In genomic region chr15:34603095-34603494, GRCh38 we compare ENCODE assay signal across 15 cellular contexts. TPM values are rescaled to one million over a fixed set of nuclear protein-coding genes. Genes with fewer than 3 reads are reported as not detected.
DNase-seq lines count a peak whose midpoint lies in the region; TF ChIP-seq lines count a peak whose summit lies in the region.
"Had no signal": no experiment of that assay in that cellular context is flagged by ENCODE, and none has a peak within 500 bp of the region (broad histone marks: within the 10 kb centered on the region; RNA-seq: fewer than 3 reads in every experiment).

No MANE protein-coding gene starts in this region.

- in situ Hi-C loops in SK-MEL-5 (cut with HindIII; ENCODE audit: low pct_unique_long_range_greater_than_20kb, low sequenced_read_pairs) = no loop called here

- no peak overlapping the region for H3K9ac ChIP-seq in H9 (ENCODE audit: extremely low read depth, insufficient read length, low read length)
- 0 out of 2 replicates have a peak overlapping the region, but pooled peaks have one; percentile 14 for H3K9ac ChIP-seq in KMS-11

- no peak overlapping the region for H2BK5ac ChIP-seq in H9 (ENCODE audit: insufficient read length, low read length)

- H3K27me3 Mint-ChIP-seq in H9 (ENCODE audit: low read depth) = peaks cover 2% of the 10 kb centered on the region; the same call in 1 of the 2 replicates
- peaks cover 48% of the 10 kb centered on the region for H3K27me3 Mint-ChIP-seq in activated T-helper 1 cell treated with anti-CD3 and anti-CD28 coated beads, Interleukin-12 subunit alpha, Interleukin-12 subunit beta, Interleukin-2, Interleukin-4 antibody, amounts not matched to agents 30 ng/mL and 10 ng/mL and 1 ng/mL, durations not matched to agents 14 hours and 24 hours and 36 hours (ENCODE audit: insufficient read depth)

- no peak for TF ChIP-seq CTCF in H9 (conservative IDR thresholded peaks at IDR 0.05)
- TF ChIP-seq CTCF in KMS-11 (conservative IDR thresholded peaks at IDR 0.05; ENCODE audit: low read depth, low read length) = no peak
- no peak for TF ChIP-seq CTCF in fibroblast of mammary gland (conservative IDR thresholded peaks at IDR 0.05; ENCODE audit: control insufficient read depth, insufficient read depth, low read depth, low read length)

- H3K36me3 ChIP-seq in KMS-11 (ENCODE audit: insufficient read depth) = no peaks in the 10 kb centered on the region

- intact Hi-C loops in activated T-helper 1 cell treated with anti-CD3 and anti-CD28 coated beads, Interleukin-12 subunit alpha, Interleukin-12 subunit beta, Interleukin-2, Interleukin-4 antibody, amounts not matched to agents 30 ng/mL and 10 ng/mL and 1 ng/mL, durations not matched to agents 14 hours and 24 hours and 36 hours (cut with micrococcal nuclease) = no loop called here

- no peaks in the 10 kb centered on the region for H3K79me1 ChIP-seq in H9 (ENCODE audit: insufficient read depth, low read depth, low read length, poor library complexity, severe bottlenecking)

- no peak overlapping the region for H3K18ac ChIP-seq in H9 (ENCODE audit: insufficient read length, low read depth, low read length)

- peak overlapping the region; percentile 70 for H4K5ac ChIP-seq in H9 (ENCODE audit: insufficient read length, low read depth, low read length)

- H4K8ac ChIP-seq in H9 (replicated peaks; ENCODE audit: insufficient read length, low read depth, low read length) = no peak overlapping the region

- DNase-seq in H9 (no peak), SK-MEL-5 (ENCODE audit: low read depth, low spot score) (peak; percentile 85), fibroblast of mammary gland (ENCODE audit: low read depth) (peak; percentile 15), NCI-H526 treated with DMSO at 0.1 percent for 48 hours (lab: John Stamatoyannopoulos, UW) (no peak), NCI-H2029 (lab: John Stamatoyannopoulos, UW) (no peak)
- DNase-seq in activated T-helper 1 cell treated with anti-CD3 and anti-CD28 coated beads, Interleukin-12 subunit alpha, Interleukin-12 subunit beta, Interleukin-2, Interleukin-4 antibody, amounts not matched to agents 30 ng/mL and 10 ng/mL and 1 ng/mL, durations not matched to agents 14 hours and 24 hours and 36 hours (ENCODE audit: low spot score) = no peak
- DNase-seq: C1 segment of cervical spinal cord; Calu3; CD4-positive, alpha-beta T cell; DMS 273 treated with DMSO at 0.1 percent for 48 hours; DMS79 treated with DMSO at 0.1 percent for 48 hours; EL had no signal

- H3K4ac ChIP-seq in H9 (ENCODE audit: low read depth, low read length) = no peak overlapping the region

- no CpG with 5 or more reads among the region's 8 CpGs for WGBS in H9 (ENCODE audit: extremely low coverage, insufficient read length, low lambda C conversion rate)

- H3K36me3 Mint-ChIP-seq in H9 (ENCODE audit: insufficient read depth in 1 of 3, low read depth in 3 of 3) = no peaks in the 10 kb centered on the region
- no peaks in the 10 kb centered on the region for H3K36me3 Mint-ChIP-seq in activated T-helper 1 cell treated with anti-CD3 and anti-CD28 coated beads, Interleukin-12 subunit alpha, Interleukin-12 subunit beta, Interleukin-2, Interleukin-4 antibody, amounts not matched to agents 30 ng/mL and 10 ng/mL and 1 ng/mL, durations not matched to agents 14 hours and 24 hours and 36 hours (ENCODE audit: low read depth)

- H3K56ac ChIP-seq in H9 (ENCODE audit: insufficient read length, low read depth, low read length) = no peak overlapping the region

- H3T11ph ChIP-seq in H9 (ENCODE audit: low read length) = no peak overlapping the region

- H3K27me3 ChIP-seq in H9 (ENCODE audit: insufficient read depth, low read length) (no peaks in the 10 kb centered on the region), KMS-11 (ENCODE audit: insufficient read depth, low read depth) (no peaks in the 10 kb centered on the region)

- H3K4me2 ChIP-seq in H9 (ENCODE audit: insufficient read depth, insufficient read length, low read length) (no peak overlapping the region), KMS-11 (peak overlapping the region; percentile 17)

- H3K14ac ChIP-seq in H9 (ENCODE audit: insufficient read depth, low read length) = no peak overlapping the region

- H2BK20ac ChIP-seq in H9 (ENCODE audit: low read depth, low read length, poor library complexity, severe bottlenecking) = no peak overlapping the region

- no peak overlapping the region for H3K23ac ChIP-seq in H9 (ENCODE audit: insufficient read length, low read depth, low read length)

- no peaks in the 10 kb centered on the region for H3K79me2 ChIP-seq in H9 (ENCODE audit: insufficient read depth, low read length)
- H3K79me2 ChIP-seq in KMS-11 (ENCODE audit: insufficient read depth, low read depth) = no peaks in the 10 kb centered on the region

- no peak overlapping the region for H3K27ac Mint-ChIP-seq in H9
- H3K27ac Mint-ChIP-seq in activated T-helper 1 cell treated with anti-CD3 and anti-CD28 coated beads, Interleukin-12 subunit alpha, Interleukin-12 subunit beta, Interleukin-2, Interleukin-4 antibody, amounts not matched to agents 30 ng/mL and 10 ng/mL and 1 ng/mL, durations not matched to agents 14 hours and 24 hours and 36 hours = no peak overlapping the region
- H3K27ac Mint-ChIP-seq: B cell; CD4-positive, alpha-beta T cell had no signal

- H4K20me1 ChIP-seq in H9 (ENCODE audit: control insufficient read depth, insufficient read depth, insufficient read length) = no peaks in the 10 kb centered on the region
- no peaks in the 10 kb centered on the region for H4K20me1 ChIP-seq in KMS-11 (ENCODE audit: insufficient read depth)

- H2AK5ac ChIP-seq in H9 (ENCODE audit: insufficient read length, low read length) = no peak overlapping the region

- no peak overlapping the region for H3K4me3 Mint-ChIP-seq in H9
- H3K4me3 Mint-ChIP-seq in activated T-helper 1 cell treated with anti-CD3 and anti-CD28 coated beads, Interleukin-12 subunit alpha, Interleukin-12 subunit beta, Interleukin-2, Interleukin-4 antibody, amounts not matched to agents 30 ng/mL and 10 ng/mL and 1 ng/mL, durations not matched to agents 14 hours and 24 hours and 36 hours = no peak overlapping the region
- H3K4me3 Mint-ChIP-seq: B cell; CD4-positive, alpha-beta T cell had no signal

- no peaks in the 10 kb centered on the region for H3K9me3 ChIP-seq in H9 (ENCODE audit: control insufficient read depth, low read depth, low read length)

- no peak overlapping the region for H3K27ac ChIP-seq in H9 (ENCODE audit: insufficient read length, low read depth, low read length)
- peak overlapping the region; percentile 42 for H3K27ac ChIP-seq in KMS-11
- H3K27ac ChIP-seq: HL-60 had no signal

- no peak overlapping the region for H2BK15ac ChIP-seq in H9 (ENCODE audit: low read depth, low read length)

- H3K4me1 Mint-ChIP-seq in H9 = no peaks in the 10 kb centered on the region
- no peaks in the 10 kb centered on the region for H3K4me1 Mint-ChIP-seq in activated T-helper 1 cell treated with anti-CD3 and anti-CD28 coated beads, Interleukin-12 subunit alpha, Interleukin-12 subunit beta, Interleukin-2, Interleukin-4 antibody, amounts not matched to agents 30 ng/mL and 10 ng/mL and 1 ng/mL, durations not matched to agents 14 hours and 24 hours and 36 hours (ENCODE audit: low read depth)
- H3K4me1 Mint-ChIP-seq: B cell had no signal

- no peak overlapping the region for H2BK120ac ChIP-seq in H9 (ENCODE audit: low read depth, low read length, poor library complexity, severe bottlenecking)

- no peak overlapping the region for H2AFZ ChIP-seq in H9 (ENCODE audit: low read length)
- H2AFZ ChIP-seq in KMS-11 (ENCODE audit: low read depth) = no peak overlapping the region

- H3K4me3 ChIP-seq in KMS-11 (IDR thresholded peaks at IDR 0.05; ENCODE audit: insufficient read depth, low read depth, low read length) = no peak overlapping the region
- H3K4me3 ChIP-seq in fibroblast of mammary gland (ENCODE audit: control insufficient read depth, low read depth, low read length) = no peak overlapping the region

- no peaks in the 10 kb centered on the region for H3K4me1 ChIP-seq in H9 (ENCODE audit: insufficient read depth, low read length)
- H3K4me1 ChIP-seq in KMS-11 (ENCODE audit: low read depth, poor library complexity, severe bottlenecking) = peaks cover 25% of the 10 kb centered on the region

- H2BK12ac ChIP-seq in H9 (ENCODE audit: insufficient read length, low read depth, low read length) = no peak overlapping the region

- H3K9me3 Mint-ChIP-seq in H9 = no peaks in the 10 kb centered on the region
- no peaks in the 10 kb centered on the region for H3K9me3 Mint-ChIP-seq in activated T-helper 1 cell treated with anti-CD3 and anti-CD28 coated beads, Interleukin-12 subunit alpha, Interleukin-12 subunit beta, Interleukin-2, Interleukin-4 antibody, amounts not matched to agents 30 ng/mL and 10 ng/mL and 1 ng/mL, durations not matched to agents 14 hours and 24 hours and 36 hours
- H3K9me3 Mint-ChIP-seq: CD4-positive, alpha-beta T cell had no signal

- H4K91ac ChIP-seq in H9 (ENCODE audit: insufficient read length, low read depth, low read length) = no peak overlapping the region

- H3K23me2 ChIP-seq in H9 (ENCODE audit: insufficient read length, low read depth, low read length, poor library complexity, severe bottlenecking) = no peaks in the 10 kb centered on the region

RNA-seq across cellular contexts. Expression of gene GOLGA8B, which starts 19.6 kb away (rescaled TPM):
- total RNA-seq in H9 (2021) = 37.1 and 42.1 TPM in 2 replicates
- total RNA-seq in SK-MEL-5 (2014; rRNA removed; shearing (Covaris generic)) = 21.1 and 22.8 TPM in 2 replicates
- 11.5 and 17.2 TPM in 2 replicates for polyA plus RNA-seq in SK-MEL-5 (2015; cell fraction: cytosol; rRNA removed)
- 662 and 692 TPM in 2 replicates for polyA plus RNA-seq in SK-MEL-5 (2015; cell fraction: nucleus; rRNA removed)
- total RNA-seq in activated T-helper 1 cell treated with anti-CD3 and anti-CD28 coated beads, Interleukin-12 subunit alpha, Interleukin-12 subunit beta, Interleukin-2, Interleukin-4 antibody, amounts not matched to agents 30 ng/mL and 10 ng/mL and 1 ng/mL, durations not matched to agents 14 hours and 24 hours and 36 hours = 228 and 239 TPM in 2 replicates

Comparison
In these comparisons a context has a peak if more than half of its experiments do, and no peak if none do; other contexts are left out.
1. DNase-seq: peak in SK-MEL-5 (single experiment) and fibroblast of mammary gland (single experiment); none in H9 (single experiment), NCI-H526 treated with DMSO at 0.1 percent for 48 hours (single experiment), NCI-H2029 (single experiment) and activated T-helper 1 cell treated with anti-CD3 and anti-CD28 coated beads, Interleukin-12 subunit alpha, Interleukin-12 subunit beta, Interleukin-2, Interleukin-4 antibody, amounts not matched to agents 30 ng/mL and 10 ng/mL and 1 ng/mL, durations not matched to agents 14 hours and 24 hours and 36 hours (single experiment).